ENCODE assay signal across 21 cellular contexts in genomic region chr22:49088801-49089791, GRCh38.
"Had no signal": no experiment of that assay in that cellular context is flagged by ENCODE, and none has a peak within 500 bp of the region (broad histone marks: within the 10 kb centered on the region; RNA-seq: fewer than 3 reads in every experiment).

No MANE protein-coding gene starts in this region.

- H3K4me3 ChIP-seq: hepatocyte, right atrium auricular region, thoracic aorta, uterus had no signal

- H3K27ac ChIP-seq: hepatocyte, parathyroid adenoma, right atrium auricular region, thoracic aorta, uterus had no signal

- H3K27me3 ChIP-seq: hepatocyte, right atrium auricular region, uterus had no signal

- H3K4me1 ChIP-seq: parathyroid adenoma, right atrium auricular region, uterus had no signal

- DNase-seq: activated CD4-positive, alpha-beta memory T cell treated with anti-CD3 and anti-CD28 coated beads, Interleukin-2, amount 10 ng/mL, durations not matched to agents 7 days and 5 days; activated CD4-positive, alpha-beta T cell treated with anti-CD3 and anti-CD28 coated beads, Interleukin-2, amount 10 ng/mL, durations not matched to agents 24 days and 14 days; activated CD4-positive, CD25-positive, alpha-beta regulatory T cell treated with anti-CD3 and anti-CD28 coated beads, Interleukin-2, amount 50 U/mL, for 72 hours; activated T-cell treated with anti-CD3 and anti-CD28 coated beads, Interleukin-2, amount 50 U/mL, for 48 hours; amniotic stem cell; effector CD8-positive, alpha-beta T cell; midbrain; naive thymus-derived CD4-positive, alpha-beta T cell; nucleus accumbens; stimulated activated CD4-positive, alpha-beta T cell treated with anti-CD3 and anti-CD28 coated beads, Interleukin-4, amount 100 ng/mL, for 24 hours; T-helper 2 cell; trophoblast cell; uterus had no signal

- H3K36me3 ChIP-seq: right atrium auricular region, thoracic aorta, uterus had no signal

- FAIRE-seq: colon, frontal cortex, keratinocyte had no signal

- ATAC-seq: naive thymus-derived CD4-positive, alpha-beta T cell; stimulated activated effector memory CD8-positive, alpha-beta T cell treated with anti-CD3 and anti-CD28 coated beads, Interleukin-12 subunit alpha, Interleukin-12 subunit beta, amount 100 ng/mL, for 72 hours had no signal

- H3K9me3 ChIP-seq: right atrium auricular region, thoracic aorta, uterus had no signal
